ENCODE assay signal across 3 cellular contexts in genomic region chr1:2583871-2584341, GRCh38.
TF ChIP-seq lines count a peak whose summit lies in the region.

No MANE protein-coding gene starts in this region.

TF ChIP-seq in SK-N-SH, 30 proteins besides CTCF, POLR2A, EP300 and RAD21:
- TF ChIP-seq USF1 (IDR thresholded peaks at IDR 0.05; ENCODE audit: borderline replicate concordance, low read depth) (peak; percentile 32; the same call in 1 of the 2 replicates), RCOR1 (IDR thresholded peaks at IDR 0.05; ENCODE audit: low read length) (no peak), MEF2A (IDR thresholded peaks at IDR 0.05; ENCODE audit: borderline replicate concordance, low read depth) (no peak), CHD2 (IDR thresholded peaks at IDR 0.05; ENCODE audit: low read length, partially characterized antibody) (no peak), SIN3A (IDR thresholded peaks at IDR 0.05; ENCODE audit: borderline replicate concordance, low read depth, low read length) (no peak), YY1 (IDR thresholded peaks at IDR 0.05; ENCODE audit: low read depth) (no peak)

TF ChIP-seq in SK-N-SH treated with all-trans-retinoic acid at 6 μM for 48 hours, 23 proteins besides CTCF, POLR2A, EP300 and RAD21:
- TF ChIP-seq RARB (CRISPR knock-in tag; IDR thresholded peaks at IDR 0.05), result no peak
- TF ChIP-seq ZNF70 (CRISPR knock-in tag; IDR thresholded peaks at IDR 0.05), result no peak
- TF ChIP-seq, protein P1, sequence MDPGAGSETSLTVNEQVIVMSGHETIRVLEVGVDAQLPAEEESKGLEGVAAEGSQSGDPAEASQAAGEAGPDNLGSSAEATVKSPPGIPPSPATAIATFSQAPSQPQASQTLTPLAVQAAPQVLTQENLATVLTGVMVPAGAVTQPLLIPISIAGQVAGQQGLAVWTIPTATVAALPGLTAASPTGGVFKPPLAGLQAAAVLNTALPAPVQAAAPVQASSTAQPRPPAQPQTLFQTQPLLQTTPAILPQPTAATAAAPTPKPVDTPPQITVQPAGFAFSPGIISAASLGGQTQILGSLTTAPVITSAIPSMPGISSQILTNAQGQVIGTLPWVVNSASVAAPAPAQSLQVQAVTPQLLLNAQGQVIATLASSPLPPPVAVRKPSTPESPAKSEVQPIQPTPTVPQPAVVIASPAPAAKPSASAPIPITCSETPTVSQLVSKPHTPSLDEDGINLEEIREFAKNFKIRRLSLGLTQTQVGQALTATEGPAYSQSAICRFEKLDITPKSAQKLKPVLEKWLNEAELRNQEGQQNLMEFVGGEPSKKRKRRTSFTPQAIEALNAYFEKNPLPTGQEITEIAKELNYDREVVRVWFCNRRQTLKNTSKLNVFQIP (CRISPR knock-in tag; IDR thresholded peaks at IDR 0.05; ENCODE audit: borderline replicate concordance, low read depth), result no peak
- no peak for TF ChIP-seq SNAI2 (CRISPR knock-in tag; IDR thresholded peaks at IDR 0.05)
- no peak for TF ChIP-seq ARNTL (CRISPR knock-in tag; IDR thresholded peaks at IDR 0.05; ENCODE audit: borderline replicate concordance, low read depth)
- TF ChIP-seq CSRNP3 (CRISPR knock-in tag; IDR thresholded peaks at IDR 0.05), result no peak

TF ChIP-seq in H1, 55 proteins besides CTCF, POLR2A, EP300 and RAD21:
- TF ChIP-seq KDM5A (IDR thresholded peaks at IDR 0.05; ENCODE audit: low read length), result no peak
- no peak for TF ChIP-seq BRCA1 (IDR thresholded peaks at IDR 0.05; ENCODE audit: low read depth, low read length)
- TF ChIP-seq GTF2F1 (IDR thresholded peaks at IDR 0.05; ENCODE audit: borderline replicate concordance, low read depth, low read length), result no peak
- TF ChIP-seq, protein P2, sequence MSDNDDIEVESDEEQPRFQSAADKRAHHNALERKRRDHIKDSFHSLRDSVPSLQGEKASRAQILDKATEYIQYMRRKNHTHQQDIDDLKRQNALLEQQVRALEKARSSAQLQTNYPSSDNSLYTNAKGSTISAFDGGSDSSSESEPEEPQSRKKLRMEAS (IDR thresholded peaks at IDR 0.05), result peak; percentile 56
- TF ChIP-seq ASH2L (IDR thresholded peaks at IDR 0.05; ENCODE audit: low read length), result no peak
- peak; percentile 72; the same call in 1 of the 2 replicates for TF ChIP-seq USF2 (IDR thresholded peaks at IDR 0.05; ENCODE audit: low read length)
- TF ChIP-seq, protein P3, sequence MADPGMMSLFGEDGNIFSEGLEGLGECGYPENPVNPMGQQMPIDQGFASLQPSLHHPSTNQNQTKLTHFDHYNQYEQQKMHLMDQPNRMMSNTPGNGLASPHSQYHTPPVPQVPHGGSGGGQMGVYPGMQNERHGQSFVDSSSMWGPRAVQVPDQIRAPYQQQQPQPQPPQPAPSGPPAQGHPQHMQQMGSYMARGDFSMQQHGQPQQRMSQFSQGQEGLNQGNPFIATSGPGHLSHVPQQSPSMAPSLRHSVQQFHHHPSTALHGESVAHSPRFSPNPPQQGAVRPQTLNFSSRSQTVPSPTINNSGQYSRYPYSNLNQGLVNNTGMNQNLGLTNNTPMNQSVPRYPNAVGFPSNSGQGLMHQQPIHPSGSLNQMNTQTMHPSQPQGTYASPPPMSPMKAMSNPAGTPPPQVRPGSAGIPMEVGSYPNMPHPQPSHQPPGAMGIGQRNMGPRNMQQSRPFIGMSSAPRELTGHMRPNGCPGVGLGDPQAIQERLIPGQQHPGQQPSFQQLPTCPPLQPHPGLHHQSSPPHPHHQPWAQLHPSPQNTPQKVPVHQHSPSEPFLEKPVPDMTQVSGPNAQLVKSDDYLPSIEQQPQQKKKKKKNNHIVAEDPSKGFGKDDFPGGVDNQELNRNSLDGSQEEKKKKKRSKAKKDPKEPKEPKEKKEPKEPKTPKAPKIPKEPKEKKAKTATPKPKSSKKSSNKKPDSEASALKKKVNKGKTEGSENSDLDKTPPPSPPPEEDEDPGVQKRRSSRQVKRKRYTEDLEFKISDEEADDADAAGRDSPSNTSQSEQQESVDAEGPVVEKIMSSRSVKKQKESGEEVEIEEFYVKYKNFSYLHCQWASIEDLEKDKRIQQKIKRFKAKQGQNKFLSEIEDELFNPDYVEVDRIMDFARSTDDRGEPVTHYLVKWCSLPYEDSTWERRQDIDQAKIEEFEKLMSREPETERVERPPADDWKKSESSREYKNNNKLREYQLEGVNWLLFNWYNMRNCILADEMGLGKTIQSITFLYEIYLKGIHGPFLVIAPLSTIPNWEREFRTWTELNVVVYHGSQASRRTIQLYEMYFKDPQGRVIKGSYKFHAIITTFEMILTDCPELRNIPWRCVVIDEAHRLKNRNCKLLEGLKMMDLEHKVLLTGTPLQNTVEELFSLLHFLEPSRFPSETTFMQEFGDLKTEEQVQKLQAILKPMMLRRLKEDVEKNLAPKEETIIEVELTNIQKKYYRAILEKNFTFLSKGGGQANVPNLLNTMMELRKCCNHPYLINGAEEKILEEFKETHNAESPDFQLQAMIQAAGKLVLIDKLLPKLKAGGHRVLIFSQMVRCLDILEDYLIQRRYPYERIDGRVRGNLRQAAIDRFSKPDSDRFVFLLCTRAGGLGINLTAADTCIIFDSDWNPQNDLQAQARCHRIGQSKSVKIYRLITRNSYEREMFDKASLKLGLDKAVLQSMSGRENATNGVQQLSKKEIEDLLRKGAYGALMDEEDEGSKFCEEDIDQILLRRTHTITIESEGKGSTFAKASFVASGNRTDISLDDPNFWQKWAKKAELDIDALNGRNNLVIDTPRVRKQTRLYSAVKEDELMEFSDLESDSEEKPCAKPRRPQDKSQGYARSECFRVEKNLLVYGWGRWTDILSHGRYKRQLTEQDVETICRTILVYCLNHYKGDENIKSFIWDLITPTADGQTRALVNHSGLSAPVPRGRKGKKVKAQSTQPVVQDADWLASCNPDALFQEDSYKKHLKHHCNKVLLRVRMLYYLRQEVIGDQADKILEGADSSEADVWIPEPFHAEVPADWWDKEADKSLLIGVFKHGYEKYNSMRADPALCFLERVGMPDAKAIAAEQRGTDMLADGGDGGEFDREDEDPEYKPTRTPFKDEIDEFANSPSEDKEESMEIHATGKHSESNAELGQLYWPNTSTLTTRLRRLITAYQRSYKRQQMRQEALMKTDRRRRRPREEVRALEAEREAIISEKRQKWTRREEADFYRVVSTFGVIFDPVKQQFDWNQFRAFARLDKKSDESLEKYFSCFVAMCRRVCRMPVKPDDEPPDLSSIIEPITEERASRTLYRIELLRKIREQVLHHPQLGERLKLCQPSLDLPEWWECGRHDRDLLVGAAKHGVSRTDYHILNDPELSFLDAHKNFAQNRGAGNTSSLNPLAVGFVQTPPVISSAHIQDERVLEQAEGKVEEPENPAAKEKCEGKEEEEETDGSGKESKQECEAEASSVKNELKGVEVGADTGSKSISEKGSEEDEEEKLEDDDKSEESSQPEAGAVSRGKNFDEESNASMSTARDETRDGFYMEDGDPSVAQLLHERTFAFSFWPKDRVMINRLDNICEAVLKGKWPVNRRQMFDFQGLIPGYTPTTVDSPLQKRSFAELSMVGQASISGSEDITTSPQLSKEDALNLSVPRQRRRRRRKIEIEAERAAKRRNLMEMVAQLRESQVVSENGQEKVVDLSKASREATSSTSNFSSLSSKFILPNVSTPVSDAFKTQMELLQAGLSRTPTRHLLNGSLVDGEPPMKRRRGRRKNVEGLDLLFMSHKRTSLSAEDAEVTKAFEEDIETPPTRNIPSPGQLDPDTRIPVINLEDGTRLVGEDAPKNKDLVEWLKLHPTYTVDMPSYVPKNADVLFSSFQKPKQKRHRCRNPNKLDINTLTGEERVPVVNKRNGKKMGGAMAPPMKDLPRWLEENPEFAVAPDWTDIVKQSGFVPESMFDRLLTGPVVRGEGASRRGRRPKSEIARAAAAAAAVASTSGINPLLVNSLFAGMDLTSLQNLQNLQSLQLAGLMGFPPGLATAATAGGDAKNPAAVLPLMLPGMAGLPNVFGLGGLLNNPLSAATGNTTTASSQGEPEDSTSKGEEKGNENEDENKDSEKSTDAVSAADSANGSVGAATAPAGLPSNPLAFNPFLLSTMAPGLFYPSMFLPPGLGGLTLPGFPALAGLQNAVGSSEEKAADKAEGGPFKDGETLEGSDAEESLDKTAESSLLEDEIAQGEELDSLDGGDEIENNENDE (IDR thresholded peaks at IDR 0.05; ENCODE audit: insufficient replicate concordance, low read length), result no peak
- no peak for TF ChIP-seq CHD1 (IDR thresholded peaks at IDR 0.05; ENCODE audit: low read depth, low read length)
- TF ChIP-seq RBBP5 (IDR thresholded peaks at IDR 0.05; ENCODE audit: borderline replicate concordance, low read depth, low read length), result no peak
- TF ChIP-seq RFX5 (IDR thresholded peaks at IDR 0.05; ENCODE audit: borderline replicate concordance, low read depth, low read length), result no peak
